1 cellular context compared by ENCODE assay signal in genomic region chr3:37903320-37903719, GRCh38.
TF ChIP-seq lines count a peak whose summit lies in the region.

No MANE protein-coding gene starts in this region.

TF ChIP-seq in HepG2, 621 proteins besides CTCF, POLR2A, EP300 and RAD21 (continued from another document):
- TF ChIP-seq SSRP1 (CRISPR knock-in tag; IDR thresholded peaks at IDR 0.05): peak; percentile 93
- TF ChIP-seq HDAC1 (CRISPR knock-in tag; IDR thresholded peaks at IDR 0.05): no peak
- 0 out of 2 replicates have a peak, but pooled peaks have one; percentile 47 for TF ChIP-seq ZNF292 (CRISPR knock-in tag; IDR thresholded peaks at IDR 0.05; ENCODE audit: borderline replicate concordance, low read depth)
- TF ChIP-seq, protein P1, sequence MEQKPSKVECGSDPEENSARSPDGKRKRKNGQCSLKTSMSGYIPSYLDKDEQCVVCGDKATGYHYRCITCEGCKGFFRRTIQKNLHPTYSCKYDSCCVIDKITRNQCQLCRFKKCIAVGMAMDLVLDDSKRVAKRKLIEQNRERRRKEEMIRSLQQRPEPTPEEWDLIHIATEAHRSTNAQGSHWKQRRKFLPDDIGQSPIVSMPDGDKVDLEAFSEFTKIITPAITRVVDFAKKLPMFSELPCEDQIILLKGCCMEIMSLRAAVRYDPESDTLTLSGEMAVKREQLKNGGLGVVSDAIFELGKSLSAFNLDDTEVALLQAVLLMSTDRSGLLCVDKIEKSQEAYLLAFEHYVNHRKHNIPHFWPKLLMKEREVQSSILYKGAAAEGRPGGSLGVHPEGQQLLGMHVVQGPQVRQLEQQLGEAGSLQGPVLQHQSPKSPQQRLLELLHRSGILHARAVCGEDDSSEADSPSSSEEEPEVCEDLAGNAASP (CRISPR knock-in tag; IDR thresholded peaks at IDR 0.05; ENCODE audit: borderline replicate concordance): peak; percentile 92; the same call in 1 of the 2 replicates
- TF ChIP-seq NONO (IDR thresholded peaks at IDR 0.05): no peak
- TF ChIP-seq NONO (CRISPR knock-in tag; conservative IDR thresholded peaks at IDR 0.05): no peak
- TF ChIP-seq PHF21A (CRISPR knock-in tag; IDR thresholded peaks at IDR 0.05): 0 out of 2 replicates have a peak, but pooled peaks have one; percentile 50
- 0 out of 2 replicates have a peak, but pooled peaks have one; percentile 49 for TF ChIP-seq CEBPB (IDR thresholded peaks at IDR 0.05; ENCODE audit: borderline replicate concordance, low read depth, low read length)
- TF ChIP-seq WIZ (CRISPR knock-in tag; IDR thresholded peaks at IDR 0.05): no peak
- TF ChIP-seq RARA (CRISPR knock-in tag; IDR thresholded peaks at IDR 0.05): peak; percentile 22; the same call in 1 of the 2 replicates
- peak; percentile 53 for TF ChIP-seq TCF7 (IDR thresholded peaks at IDR 0.05; ENCODE audit: low read depth)
- TF ChIP-seq, protein P2, sequence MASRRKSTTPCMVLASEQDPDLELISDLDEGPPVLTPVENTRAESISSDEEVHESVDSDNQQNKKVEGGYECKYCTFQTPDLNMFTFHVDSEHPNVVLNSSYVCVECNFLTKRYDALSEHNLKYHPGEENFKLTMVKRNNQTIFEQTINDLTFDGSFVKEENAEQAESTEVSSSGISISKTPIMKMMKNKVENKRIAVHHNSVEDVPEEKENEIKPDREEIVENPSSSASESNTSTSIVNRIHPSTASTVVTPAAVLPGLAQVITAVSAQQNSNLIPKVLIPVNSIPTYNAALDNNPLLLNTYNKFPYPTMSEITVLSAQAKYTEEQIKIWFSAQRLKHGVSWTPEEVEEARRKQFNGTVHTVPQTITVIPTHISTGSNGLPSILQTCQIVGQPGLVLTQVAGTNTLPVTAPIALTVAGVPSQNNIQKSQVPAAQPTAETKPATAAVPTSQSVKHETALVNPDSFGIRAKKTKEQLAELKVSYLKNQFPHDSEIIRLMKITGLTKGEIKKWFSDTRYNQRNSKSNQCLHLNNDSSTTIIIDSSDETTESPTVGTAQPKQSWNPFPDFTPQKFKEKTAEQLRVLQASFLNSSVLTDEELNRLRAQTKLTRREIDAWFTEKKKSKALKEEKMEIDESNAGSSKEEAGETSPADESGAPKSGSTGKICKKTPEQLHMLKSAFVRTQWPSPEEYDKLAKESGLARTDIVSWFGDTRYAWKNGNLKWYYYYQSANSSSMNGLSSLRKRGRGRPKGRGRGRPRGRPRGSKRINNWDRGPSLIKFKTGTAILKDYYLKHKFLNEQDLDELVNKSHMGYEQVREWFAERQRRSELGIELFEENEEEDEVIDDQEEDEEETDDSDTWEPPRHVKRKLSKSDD (CRISPR knock-in tag; IDR thresholded peaks at IDR 0.05; ENCODE audit: low read depth): 0 out of 2 replicates have a peak, but pooled peaks have one; percentile 28
- TF ChIP-seq ZSCAN29 (CRISPR knock-in tag; conservative IDR thresholded peaks at IDR 0.05): 0 out of 2 replicates have a peak, but pooled peaks have one; percentile 32
- 0 out of 2 replicates have a peak, but pooled peaks have one; percentile 44 for TF ChIP-seq ZNF567 (CRISPR knock-in tag; IDR thresholded peaks at IDR 0.05; ENCODE audit: borderline replicate concordance)
- TF ChIP-seq ELF1 (CRISPR knock-in tag; IDR thresholded peaks at IDR 0.05): no peak
- peak; percentile 41; the same call in 1 of the 2 replicates for TF ChIP-seq HOXA3 (CRISPR knock-in tag; IDR thresholded peaks at IDR 0.05)
- TF ChIP-seq, protein P3, sequence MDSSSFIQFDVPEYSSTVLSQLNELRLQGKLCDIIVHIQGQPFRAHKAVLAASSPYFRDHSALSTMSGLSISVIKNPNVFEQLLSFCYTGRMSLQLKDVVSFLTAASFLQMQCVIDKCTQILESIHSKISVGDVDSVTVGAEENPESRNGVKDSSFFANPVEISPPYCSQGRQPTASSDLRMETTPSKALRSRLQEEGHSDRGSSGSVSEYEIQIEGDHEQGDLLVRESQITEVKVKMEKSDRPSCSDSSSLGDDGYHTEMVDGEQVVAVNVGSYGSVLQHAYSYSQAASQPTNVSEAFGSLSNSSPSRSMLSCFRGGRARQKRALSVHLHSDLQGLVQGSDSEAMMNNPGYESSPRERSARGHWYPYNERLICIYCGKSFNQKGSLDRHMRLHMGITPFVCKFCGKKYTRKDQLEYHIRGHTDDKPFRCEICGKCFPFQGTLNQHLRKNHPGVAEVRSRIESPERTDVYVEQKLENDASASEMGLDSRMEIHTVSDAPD (CRISPR knock-in tag; IDR thresholded peaks at IDR 0.05): 0 out of 2 replicates have a peak, but pooled peaks have one; percentile 36
- TF ChIP-seq, protein P4, sequence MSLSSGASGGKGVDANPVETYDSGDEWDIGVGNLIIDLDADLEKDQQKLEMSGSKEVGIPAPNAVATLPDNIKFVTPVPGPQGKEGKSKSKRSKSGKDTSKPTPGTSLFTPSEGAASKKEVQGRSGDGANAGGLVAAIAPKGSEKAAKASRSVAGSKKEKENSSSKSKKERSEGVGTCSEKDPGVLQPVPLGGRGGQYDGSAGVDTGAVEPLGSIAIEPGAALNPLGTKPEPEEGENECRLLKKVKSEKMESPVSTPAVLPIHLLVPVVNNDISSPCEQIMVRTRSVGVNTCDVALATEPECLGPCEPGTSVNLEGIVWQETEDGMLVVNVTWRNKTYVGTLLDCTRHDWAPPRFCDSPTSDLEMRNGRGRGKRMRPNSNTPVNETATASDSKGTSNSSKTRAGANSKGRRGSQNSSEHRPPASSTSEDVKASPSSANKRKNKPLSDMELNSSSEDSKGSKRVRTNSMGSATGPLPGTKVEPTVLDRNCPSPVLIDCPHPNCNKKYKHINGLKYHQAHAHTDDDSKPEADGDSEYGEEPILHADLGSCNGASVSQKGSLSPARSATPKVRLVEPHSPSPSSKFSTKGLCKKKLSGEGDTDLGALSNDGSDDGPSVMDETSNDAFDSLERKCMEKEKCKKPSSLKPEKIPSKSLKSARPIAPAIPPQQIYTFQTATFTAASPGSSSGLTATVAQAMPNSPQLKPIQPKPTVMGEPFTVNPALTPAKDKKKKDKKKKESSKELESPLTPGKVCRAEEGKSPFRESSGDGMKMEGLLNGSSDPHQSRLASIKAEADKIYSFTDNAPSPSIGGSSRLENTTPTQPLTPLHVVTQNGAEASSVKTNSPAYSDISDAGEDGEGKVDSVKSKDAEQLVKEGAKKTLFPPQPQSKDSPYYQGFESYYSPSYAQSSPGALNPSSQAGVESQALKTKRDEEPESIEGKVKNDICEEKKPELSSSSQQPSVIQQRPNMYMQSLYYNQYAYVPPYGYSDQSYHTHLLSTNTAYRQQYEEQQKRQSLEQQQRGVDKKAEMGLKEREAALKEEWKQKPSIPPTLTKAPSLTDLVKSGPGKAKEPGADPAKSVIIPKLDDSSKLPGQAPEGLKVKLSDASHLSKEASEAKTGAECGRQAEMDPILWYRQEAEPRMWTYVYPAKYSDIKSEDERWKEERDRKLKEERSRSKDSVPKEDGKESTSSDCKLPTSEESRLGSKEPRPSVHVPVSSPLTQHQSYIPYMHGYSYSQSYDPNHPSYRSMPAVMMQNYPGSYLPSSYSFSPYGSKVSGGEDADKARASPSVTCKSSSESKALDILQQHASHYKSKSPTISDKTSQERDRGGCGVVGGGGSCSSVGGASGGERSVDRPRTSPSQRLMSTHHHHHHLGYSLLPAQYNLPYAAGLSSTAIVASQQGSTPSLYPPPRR (CRISPR knock-in tag; IDR thresholded peaks at IDR 0.05; ENCODE audit: borderline replicate concordance): peak; percentile 55; the same call in 1 of the 2 replicates
- TF ChIP-seq, protein P5, sequence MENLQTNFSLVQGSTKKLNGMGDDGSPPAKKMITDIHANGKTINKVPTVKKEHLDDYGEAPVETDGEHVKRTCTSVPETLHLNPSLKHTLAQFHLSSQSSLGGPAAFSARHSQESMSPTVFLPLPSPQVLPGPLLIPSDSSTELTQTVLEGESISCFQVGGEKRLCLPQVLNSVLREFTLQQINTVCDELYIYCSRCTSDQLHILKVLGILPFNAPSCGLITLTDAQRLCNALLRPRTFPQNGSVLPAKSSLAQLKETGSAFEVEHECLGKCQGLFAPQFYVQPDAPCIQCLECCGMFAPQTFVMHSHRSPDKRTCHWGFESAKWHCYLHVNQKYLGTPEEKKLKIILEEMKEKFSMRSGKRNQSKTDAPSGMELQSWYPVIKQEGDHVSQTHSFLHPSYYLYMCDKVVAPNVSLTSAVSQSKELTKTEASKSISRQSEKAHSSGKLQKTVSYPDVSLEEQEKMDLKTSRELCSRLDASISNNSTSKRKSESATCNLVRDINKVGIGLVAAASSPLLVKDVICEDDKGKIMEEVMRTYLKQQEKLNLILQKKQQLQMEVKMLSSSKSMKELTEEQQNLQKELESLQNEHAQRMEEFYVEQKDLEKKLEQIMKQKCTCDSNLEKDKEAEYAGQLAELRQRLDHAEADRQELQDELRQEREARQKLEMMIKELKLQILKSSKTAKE (CRISPR knock-in tag; IDR thresholded peaks at IDR 0.05; ENCODE audit: borderline replicate concordance): peak; percentile 44; the same call in 1 of the 2 replicates
- peak; percentile 37; the same call in 1 of the 2 replicates for TF ChIP-seq SOX5 (CRISPR knock-in tag; IDR thresholded peaks at IDR 0.05; ENCODE audit: borderline replicate concordance)
- no peak for TF ChIP-seq ZMAT3 (CRISPR knock-in tag; conservative IDR thresholded peaks at IDR 0.05)
- TF ChIP-seq E2F2 (CRISPR knock-in tag; IDR thresholded peaks at IDR 0.05; ENCODE audit: borderline replicate concordance): no peak
- no peak for TF ChIP-seq ZNF670 (CRISPR knock-in tag; IDR thresholded peaks at IDR 0.05; ENCODE audit: borderline replicate concordance)
- peak; percentile 87 for TF ChIP-seq NR2F6 (IDR thresholded peaks at IDR 0.05)
- peak; percentile 91 for TF ChIP-seq NR2F6 (CRISPR knock-in tag; IDR thresholded peaks at IDR 0.05)
- peak in 1 of 2 experiments; percentile 19; a peak in 1 of 4 replicates for TF ChIP-seq NR2F1 (CRISPR knock-in tag; IDR thresholded peaks at IDR 0.05)
- peak; percentile 40; the same call in 1 of the 2 replicates for TF ChIP-seq RXRB (CRISPR knock-in tag; IDR thresholded peaks at IDR 0.05; ENCODE audit: borderline replicate concordance)
